ENCODE assay signal across 22 cellular contexts in the genomic region with DNA sequence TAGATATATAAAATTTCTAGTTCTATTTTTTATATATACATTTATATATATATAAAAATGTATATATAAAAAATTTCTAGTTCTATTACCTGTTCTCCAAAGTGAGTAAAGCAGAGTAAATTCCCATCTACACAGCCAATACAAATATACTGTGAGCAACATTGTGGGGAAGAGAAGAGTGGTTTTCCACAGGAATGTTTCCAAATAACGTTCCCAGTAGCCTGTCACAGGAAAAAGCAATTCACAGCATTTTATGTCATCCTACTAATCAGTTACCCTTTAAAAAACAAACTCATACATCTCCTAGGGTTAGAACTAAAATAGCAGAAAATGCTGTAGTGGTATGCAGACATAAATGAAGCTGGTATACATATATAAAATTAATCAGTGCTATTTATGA.
"Had no signal": no experiment of that assay in that cellular context is flagged by ENCODE, and none has a peak within 500 bp of the region (broad histone marks: within the 10 kb centered on the region; RNA-seq: fewer than 3 reads in every experiment).

No MANE protein-coding gene starts in this region.

- H3K4me3 ChIP-seq: colonic mucosa, heart left ventricle, lung, neural progenitor cell, ovary, smooth muscle cell, testis, tibial nerve had no signal

- H3K27me3 Mint-ChIP-seq: natural killer cell treated with Interleukin-12 subunit alpha and Interleukin-12 subunit beta and Interleukin-15 and Interleukin-18, amount 100 ng/mL, for 72 hours had no signal

- H2AFZ ChIP-seq: neural progenitor cell had no signal

- H3K27ac ChIP-seq: colonic mucosa, foreskin keratinocyte, heart left ventricle, neural progenitor cell, ovary, testis, tibial nerve had no signal

- H3K27me3 ChIP-seq: colonic mucosa, foreskin keratinocyte, heart left ventricle, neural progenitor cell, ovary, testis, tibial nerve had no signal

- H3K9me3 ChIP-seq: colonic mucosa, heart left ventricle, testis had no signal

- H3K4me3 Mint-ChIP-seq: natural killer cell treated with Interleukin-12 subunit alpha and Interleukin-12 subunit beta and Interleukin-15 and Interleukin-18, amount 100 ng/mL, for 72 hours; neural progenitor cell; stimulated activated effector memory CD8-positive, alpha-beta T cell treated with anti-CD3 and anti-CD28 coated beads, Interleukin-12 subunit alpha, Interleukin-12 subunit beta, amount 100 ng/mL, for 72 hours had no signal

- ATAC-seq: foreskin keratinocyte; heart left ventricle; left colon; left ventricle myocardium superior; natural killer cell treated with Interleukin-12 subunit alpha and Interleukin-12 subunit beta and Interleukin-15 and Interleukin-18, amount 100 ng/mL, for 72 hours; right cardiac atrium; stimulated activated effector memory CD8-positive, alpha-beta T cell treated with anti-CD3 and anti-CD28 coated beads, Interleukin-12 subunit alpha, Interleukin-12 subunit beta, amount 100 ng/mL, for 72 hours; stimulated activated naive CD8-positive, alpha-beta T cell treated with anti-CD3 and anti-CD28 coated beads, Interleukin-15, Interleukin-2, amounts not matched to agents 100 U/mL and 50 U/mL, for 24 hours had no signal

- H3K4me1 ChIP-seq: colonic mucosa, foreskin keratinocyte, heart left ventricle, neural progenitor cell, testis, tibial nerve had no signal

- H3K4me2 ChIP-seq: neural progenitor cell, smooth muscle cell had no signal

- H3K4me1 Mint-ChIP-seq: neural progenitor cell; stimulated activated effector memory CD8-positive, alpha-beta T cell treated with anti-CD3 and anti-CD28 coated beads, Interleukin-12 subunit alpha, Interleukin-12 subunit beta, amount 100 ng/mL, for 72 hours had no signal

- H3K9ac ChIP-seq: neural progenitor cell had no signal

- H3K27ac Mint-ChIP-seq: natural killer cell treated with Interleukin-12 subunit alpha and Interleukin-12 subunit beta and Interleukin-15 and Interleukin-18, amount 100 ng/mL, for 72 hours; neural progenitor cell; stimulated activated effector memory CD8-positive, alpha-beta T cell treated with anti-CD3 and anti-CD28 coated beads, Interleukin-12 subunit alpha, Interleukin-12 subunit beta, amount 100 ng/mL, for 72 hours had no signal

- DNase-seq: colonic mucosa; dermis blood vessel endothelial cell; foreskin keratinocyte; heart left ventricle; islet precursor cell; left colon; left ventricle myocardium superior; mesenchymal stem cell; midbrain; nucleus accumbens; ovary; right cardiac atrium; stimulated activated CD4-positive, alpha-beta T cell treated with anti-CD3 and anti-CD28 coated beads, Interleukin-2, amount 100 ng/mL, for 48 hours; stimulated activated CD8-positive, alpha-beta memory T cell treated with anti-CD3 and anti-CD28 coated beads, Interleukin-4, amount 100 ng/mL, for 48 hours; stimulated activated naive CD8-positive, alpha-beta T cell treated with anti-CD3 and anti-CD28 coated beads, Interleukin-15, Interleukin-2, amounts not matched to agents 100 U/mL and 50 U/mL, for 24 hours; testis had no signal

- H3K36me3 Mint-ChIP-seq: natural killer cell treated with Interleukin-12 subunit alpha and Interleukin-12 subunit beta and Interleukin-15 and Interleukin-18, amount 100 ng/mL, for 72 hours; stimulated activated effector memory CD8-positive, alpha-beta T cell treated with anti-CD3 and anti-CD28 coated beads, Interleukin-12 subunit alpha, Interleukin-12 subunit beta, amount 100 ng/mL, for 72 hours had no signal

- H3K36me3 ChIP-seq: colonic mucosa, ovary had no signal

- H3K9me3 Mint-ChIP-seq: natural killer cell treated with Interleukin-12 subunit alpha and Interleukin-12 subunit beta and Interleukin-15 and Interleukin-18, amount 100 ng/mL, for 72 hours; stimulated activated effector memory CD8-positive, alpha-beta T cell treated with anti-CD3 and anti-CD28 coated beads, Interleukin-12 subunit alpha, Interleukin-12 subunit beta, amount 100 ng/mL, for 72 hours had no signal
